ENCODE assay signal across 9 cellular contexts in genomic region chr7:95199779-95200558, GRCh38.
DNase-seq lines count a peak whose midpoint lies in the region; TF ChIP-seq lines count a peak whose summit lies in the region.
"Had no signal": no experiment of that assay in that cellular context is flagged by ENCODE, and none has a peak within 500 bp of the region (broad histone marks: within the 10 kb centered on the region; RNA-seq: fewer than 3 reads in every experiment).

No MANE protein-coding gene starts in this region.

- no peak for TF ChIP-seq EP300 in Ishikawa (IDR thresholded peaks at IDR 0.05; ENCODE audit: borderline replicate concordance)

- peaks cover 0 to 2% (median 2%) of the 10 kb centered on the region in 3 donors for H3K27me3 Mint-ChIP-seq in immature natural killer cell (ENCODE audit: low read depth in 3 of 3)

- H3K36me3 Mint-ChIP-seq in immature natural killer cell = no peaks in the 10 kb centered on the region

- TF ChIP-seq RAD21 in Ishikawa (IDR thresholded peaks at IDR 0.05; ENCODE audit: low read depth) = peak; percentile 91

- TF ChIP-seq CTCF in epithelial cell of proximal tubule (conservative IDR thresholded peaks at IDR 0.05; ENCODE audit: low read depth, low read length) = peak; percentile 91

- H3K4me1 Mint-ChIP-seq in immature natural killer cell = peaks cover 2 to 5% of the 10 kb centered on the region in 2 donors

- no peaks in the 10 kb centered on the region for H3K9me3 Mint-ChIP-seq in immature natural killer cell
- H3K9me3 Mint-ChIP-seq: T-helper 1 cell treated with Interleukin-12 subunit alpha and Interleukin-12 subunit beta and Interleukin-4 antibody, amounts not matched to agents 30 μg/mL and 1 μg/mL, for 36 hours had no signal

- no peak overlapping the region for H3K4me3 ChIP-seq in epithelial cell of proximal tubule (ENCODE audit: low read depth, low read length)

- DNase-seq in ELF-1 (ENCODE audit: low read depth, low spot score) = peak; percentile 40
- peak; percentile 82 for DNase-seq in OCI-M1 (lab: John Stamatoyannopoulos, UW)
- no peak for DNase-seq in epithelial cell of proximal tubule (ENCODE audit: low read depth)
- DNase-seq in myocyte (ENCODE audit: low read depth) = peak; percentile 81
- no peak for DNase-seq in NK-92 treated with Interleukin-12 subunit alpha and Interleukin-12 subunit beta, amount 100 ng/mL, for 24 hours (lab: John Stamatoyannopoulos, UW)
- no peak for DNase-seq in activated CD8-positive, alpha-beta memory T cell treated with anti-CD3 and anti-CD28 coated beads, Interleukin-2, amount 50 U/mL, for 4 hours
- no peak for DNase-seq in immature natural killer cell

- no peak overlapping the region for H3K27ac Mint-ChIP-seq in immature natural killer cell
- H3K27ac Mint-ChIP-seq: T-helper 1 cell treated with Interleukin-12 subunit alpha and Interleukin-12 subunit beta and Interleukin-4 antibody, amounts not matched to agents 30 μg/mL and 1 μg/mL, for 36 hours had no signal

- H3K4me3 Mint-ChIP-seq in immature natural killer cell = no peak overlapping the region
- H3K4me3 Mint-ChIP-seq: T-helper 1 cell treated with Interleukin-12 subunit alpha and Interleukin-12 subunit beta and Interleukin-4 antibody, amounts not matched to agents 30 μg/mL and 1 μg/mL, for 36 hours had no signal

TF ChIP-seq in Ishikawa, 13 proteins besides CTCF, POLR2A, EP300 and RAD21:
- TF ChIP-seq EGR1 (IDR thresholded peaks at IDR 0.05) (no peak), FOXM1 (IDR thresholded peaks at IDR 0.05; ENCODE audit: borderline replicate concordance, low read depth) (no peak), ZBTB7A (IDR thresholded peaks at IDR 0.05; ENCODE audit: low read depth) (no peak), MAX (IDR thresholded peaks at IDR 0.05) (no peak)

Comparison
In these comparisons a context has a peak if more than half of its experiments do, and no peak if none do; other contexts are left out.
1. DNase-seq: peak in ELF-1 (single experiment), OCI-M1 (single experiment) and myocyte (single experiment); none in epithelial cell of proximal tubule (single experiment), NK-92 treated with Interleukin-12 subunit alpha and Interleukin-12 subunit beta, amount 100 ng/mL, for 24 hours (single experiment), activated CD8-positive, alpha-beta memory T cell treated with anti-CD3 and anti-CD28 coated beads, Interleukin-2, amount 50 U/mL, for 4 hours (single experiment) and immature natural killer cell (0 of 3).